12 cellular contexts compared by ENCODE assay signal in the genomic region with DNA sequence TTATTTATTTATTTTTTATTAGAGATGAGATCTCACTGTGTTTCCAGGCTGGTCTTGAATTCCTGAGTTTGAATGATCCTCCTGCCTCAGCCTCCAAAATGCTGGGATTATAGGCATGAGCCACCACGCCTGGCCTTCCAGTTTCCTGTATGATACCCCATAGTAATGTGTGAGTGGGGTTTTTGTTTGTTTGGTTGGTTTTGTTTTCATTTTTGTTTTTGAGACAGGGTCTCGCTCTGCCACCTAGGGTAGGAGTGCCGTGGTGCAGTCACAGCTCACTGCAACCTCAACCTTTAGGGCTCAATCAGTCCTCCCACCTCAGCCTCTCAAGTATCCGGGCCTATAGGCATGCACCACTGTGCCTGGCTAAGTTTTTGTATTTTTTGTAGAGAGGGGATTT.
DNase-seq lines count a peak whose midpoint lies in the region; ATAC-seq and TF ChIP-seq lines count a peak whose summit lies in the region.
"Had no signal": no experiment of that assay in that cellular context is flagged by ENCODE, and none has a peak within 500 bp of the region (broad histone marks: within the 10 kb centered on the region; RNA-seq: fewer than 3 reads in every experiment).

No MANE protein-coding gene starts in this region.

- no peaks in the 10 kb centered on the region for H3K9me2 ChIP-seq in DOHH2 (replicated peaks; ENCODE audit: control insufficient read depth, low read length)

- no peaks in the 10 kb centered on the region for H3K27me3 ChIP-seq in DOHH2 (ENCODE audit: control insufficient read depth, low read length)
- no peaks in the 10 kb centered on the region for H3K27me3 ChIP-seq in OCI-LY3 (ENCODE audit: low read depth, low read length)
- H3K27me3 ChIP-seq: gastrocnemius medialis had no signal

- H3F3A ChIP-seq in DOHH2 (ENCODE audit: control insufficient read depth, insufficient read depth) = no peaks in the 10 kb centered on the region

- H3K4me2 ChIP-seq in DOHH2 (ENCODE audit: low read length) = no peak overlapping the region
- H3K4me2 ChIP-seq in OCI-LY3 (ENCODE audit: low read length) = peak overlapping the region; percentile 24; the same call in 1 of the 2 replicates

- TF ChIP-seq CTCF in DOHH2 (IDR thresholded peaks at IDR 0.05; ENCODE audit: low read depth, low read length, poor library complexity, severe bottlenecking) (peak; percentile 62), OCI-LY3 (IDR thresholded peaks at IDR 0.05; ENCODE audit: low read depth, low read length) (peak; percentile 68)

- ATAC-seq in GM19035 (IDR thresholded peaks at IDR 0.05; ENCODE audit: unreplicated experiment) (peak; percentile 75), HG02870 (IDR thresholded peaks at IDR 0.05; ENCODE audit: unreplicated experiment) (peak; percentile 66)
- ATAC-seq: gastrocnemius medialis had no signal

- DNase-seq in islet precursor cell (no peak), NCI-H2029 (lab: John Stamatoyannopoulos, UW) (no peak), CD1c-positive myeloid dendritic cell (ENCODE audit: extremely low spot score) (no peak), GM03348 (ENCODE audit: low spot score) (no peak)
- DNase-seq: gastrocnemius medialis, midbrain, Right ventricle myocardium superior, small intestine had no signal

- no peaks in the 10 kb centered on the region for H3K4me1 ChIP-seq in DOHH2 (ENCODE audit: control insufficient read depth, low read length)
- H3K4me1 ChIP-seq in OCI-LY3 (ENCODE audit: low read length) = peaks cover 19% of the 10 kb centered on the region
- H3K4me1 ChIP-seq: gastrocnemius medialis had no signal

- H3K9ac ChIP-seq in OCI-LY3 (ENCODE audit: low read length) = no peak overlapping the region

- H3K4me3 ChIP-seq in DOHH2 (ENCODE audit: low read length) (no peak overlapping the region), OCI-LY3 (ENCODE audit: low read length) (no peak overlapping the region)
- H3K4me3 ChIP-seq: gastrocnemius medialis had no signal

- H4K20me1 ChIP-seq in DOHH2 (ENCODE audit: control insufficient read depth, insufficient read depth, low read depth, low read length) = no peaks in the 10 kb centered on the region
- no peaks in the 10 kb centered on the region for H4K20me1 ChIP-seq in OCI-LY3 (ENCODE audit: insufficient read depth, low read length)

- no peaks in the 10 kb centered on the region for H3K9me3 ChIP-seq in DOHH2 (ENCODE audit: control insufficient read depth, insufficient read depth, low read length)
- no peaks in the 10 kb centered on the region for H3K9me3 ChIP-seq in OCI-LY3 (ENCODE audit: insufficient read depth, low read length)
- H3K9me3 ChIP-seq: gastrocnemius medialis had no signal

- H3K27ac ChIP-seq in DOHH2 (ENCODE audit: low read depth, low read length) = no peak overlapping the region
- H3K27ac ChIP-seq in OCI-LY3 (ENCODE audit: low read length) = no peak overlapping the region
- H3K27ac ChIP-seq: gastrocnemius medialis had no signal

- H3K36me3 ChIP-seq in DOHH2 (ENCODE audit: control insufficient read depth, low read length) (no peaks in the 10 kb centered on the region), OCI-LY3 (replicated peaks; ENCODE audit: low read depth, low read length) (no peaks in the 10 kb centered on the region)
- H3K36me3 ChIP-seq: gastrocnemius medialis had no signal

- H2AFZ ChIP-seq in OCI-LY3 (ENCODE audit: low read depth, low read length) = no peak overlapping the region

- no peaks in the 10 kb centered on the region for H3K79me2 ChIP-seq in DOHH2 (ENCODE audit: control insufficient read depth, low read length)
- peaks cover 9% of the 10 kb centered on the region; the same call in 1 of the 2 replicates for H3K79me2 ChIP-seq in OCI-LY3 (ENCODE audit: low read length)
